Comparison of ENCODE assay signal across 17 cellular contexts in genomic region chrX:33204889-33205288, GRCh38. TPM values are rescaled to one million over a fixed set of nuclear protein-coding genes. Genes with fewer than 3 reads are reported as not detected.
A peak's percentile ranks its signal among the peaks of the same experiment; 100 is the strongest.
DNase-seq lines count a peak whose midpoint lies in the region; ATAC-seq and TF ChIP-seq lines count a peak whose summit lies in the region.
"Had no signal": no experiment of that assay in that cellular context is flagged by ENCODE, and none has a peak within 500 bp of the region (broad histone marks: within the 10 kb centered on the region; RNA-seq: fewer than 3 reads in every experiment).

No MANE protein-coding gene starts in this region.

- no peak overlapping the region for H3K9ac ChIP-seq in Karpas-422 (ENCODE audit: low read length)
- H3K9ac ChIP-seq: KMS-11, neural progenitor cell had no signal

- H3K79me2 ChIP-seq in Karpas-422 (ENCODE audit: low read length): no peaks in the 10 kb centered on the region
- H3K79me2 ChIP-seq in hepatocyte: no peaks in the 10 kb centered on the region

- DNase-seq in Karpas-422 (no peak), chondrocyte (ENCODE audit: low spot score) (no peak), hepatocyte (ENCODE audit: low spot score) (peak; percentile 18), gastrocnemius medialis (peak; percentile 60 to 76), NCI-H1930 (lab: John Stamatoyannopoulos, UW) (no peak), NCI-H510A treated with DMSO at 0.1 percent for 48 hours (lab: John Stamatoyannopoulos, UW) (no peak), islet precursor cell (no peak)
- DNase-seq: activated CD4-positive, CD25-positive, alpha-beta regulatory T cell; hippocampal formation; NCI-H146; NCI-H446 treated with DMSO at 0.1 percent for 48 hours; Peyer's patch; T-cell had no signal

- H3K36me3 ChIP-seq in Karpas-422 (ENCODE audit: insufficient read depth, low read length) (no peaks in the 10 kb centered on the region), hepatocyte (replicated peaks; ENCODE audit: insufficient read depth, low read depth) (no peaks in the 10 kb centered on the region), gastrocnemius medialis (no peaks in the 10 kb centered on the region)
- H3K36me3 ChIP-seq: HAP-1, neural progenitor cell, Peyer's patch had no signal

- TF ChIP-seq CTCF in chondrocyte (IDR thresholded peaks at IDR 0.05) (no peak), hepatocyte (IDR thresholded peaks at IDR 0.05; ENCODE audit: poor library complexity) (no peak), gastrocnemius medialis (IDR thresholded peaks at IDR 0.05 in 4 of 5, conservative IDR thresholded peaks at IDR 0.05 in 1 of 5) (no peak)

- H3K4me1 ChIP-seq in Karpas-422 (ENCODE audit: low read length) (peaks cover 13% of the 10 kb centered on the region), hepatocyte (ENCODE audit: insufficient read depth) (no peaks in the 10 kb centered on the region), gastrocnemius medialis (no peaks in the 10 kb centered on the region)
- H3K4me1 ChIP-seq: HAP-1, neural progenitor cell, Peyer's patch had no signal

- H3K4me2 ChIP-seq in Karpas-422 (ENCODE audit: low read depth, low read length, poor library complexity, severe bottlenecking): no peak overlapping the region
- peak overlapping the region; percentile 26 for H3K4me2 ChIP-seq in hepatocyte
- H3K4me2 ChIP-seq: KMS-11, neural progenitor cell had no signal

- H3K4me3 ChIP-seq in Karpas-422 (ENCODE audit: low read length) (no peak overlapping the region), hepatocyte (no peak overlapping the region), gastrocnemius medialis (peak overlapping the region; percentile 51 to 61 (median 55))
- H3K4me3 ChIP-seq: HAP-1, neural progenitor cell, Peyer's patch had no signal

- H3K27me3 Mint-ChIP-seq in chondrocyte (ENCODE audit: low read depth): no peaks in the 10 kb centered on the region

- H3K9me3 ChIP-seq in Karpas-422 (ENCODE audit: low read length) (no peaks in the 10 kb centered on the region), hepatocyte (ENCODE audit: low read depth) (no peaks in the 10 kb centered on the region), gastrocnemius medialis (no peaks in the 10 kb centered on the region)
- H3K9me3 ChIP-seq: HAP-1, Peyer's patch had no signal

- TF ChIP-seq POLR2A in gastrocnemius medialis (IDR thresholded peaks at IDR 0.05): no peak

- H4K20me1 ChIP-seq in Karpas-422 (ENCODE audit: insufficient read depth, low read depth, low read length) (no peaks in the 10 kb centered on the region), hepatocyte (ENCODE audit: insufficient read depth, poor library complexity, severe bottlenecking) (no peaks in the 10 kb centered on the region)

- ATAC-seq in gastrocnemius medialis (peak; percentile 89 to 94), HG03159 (IDR thresholded peaks at IDR 0.05; ENCODE audit: unreplicated experiment) (no peak)
- ATAC-seq: T-cell had no signal

- H3K9me3 Mint-ChIP-seq in chondrocyte (ENCODE audit: low read depth): peaks cover 7% of the 10 kb centered on the region
- H3K9me3 Mint-ChIP-seq: neural progenitor cell had no signal

- H3K27me3 ChIP-seq in Karpas-422 (ENCODE audit: low read length) (no peaks in the 10 kb centered on the region), hepatocyte (no peaks in the 10 kb centered on the region), gastrocnemius medialis (no peaks in the 10 kb centered on the region)
- H3K27me3 ChIP-seq: neural progenitor cell, Peyer's patch had no signal

- WGBS in hepatocyte (ENCODE audit: low lambda C conversion rate, missing lambda C conversion rate): 60% methylated on average over 5 of the region's 5 CpGs

- in situ Hi-C loops in gastrocnemius medialis (cut with MboI; ENCODE audit: low sequenced_read_pairs in 4 of 4): no loop called here

- H3K4me1 Mint-ChIP-seq in chondrocyte (ENCODE audit: low read depth): peaks cover 43% of the 10 kb centered on the region
- H3K4me1 Mint-ChIP-seq: neural progenitor cell, T-cell had no signal

- H3K27ac ChIP-seq in Karpas-422 (ENCODE audit: low read length): no peak overlapping the region
- no peak overlapping the region for H3K27ac ChIP-seq in hepatocyte
- H3K27ac ChIP-seq in gastrocnemius medialis: peak overlapping the region; percentile 78 to 91 (median 84)
- H3K27ac ChIP-seq: KMS-11, neural progenitor cell had no signal

- H2AFZ ChIP-seq in Karpas-422 (ENCODE audit: low read length) (0 out of 2 replicates have a peak overlapping the region, but pooled peaks have one; percentile 70), hepatocyte (no peak overlapping the region)
- H2AFZ ChIP-seq: neural progenitor cell had no signal

- H3K9me2 ChIP-seq in Karpas-422 (replicated peaks; ENCODE audit: insufficient read depth, low read length) (no peaks in the 10 kb centered on the region), hepatocyte (replicated peaks; ENCODE audit: insufficient read depth) (no peaks in the 10 kb centered on the region)

- intact Hi-C loops in gastrocnemius medialis (cut with DNase I; ENCODE audit: low total_unique reads): loop anchor here (5.0 kb wide), 1 partner anchor 73 kb away; no protein-coding TSS in a partner anchor

- peak overlapping the region; percentile 0 for H3K27ac Mint-ChIP-seq in chondrocyte (ENCODE audit: unreplicated experiment)
- H3K27ac Mint-ChIP-seq: neural progenitor cell, T-cell had no signal

- H3K36me3 Mint-ChIP-seq in chondrocyte (ENCODE audit: low read depth): no peaks in the 10 kb centered on the region
- H3K36me3 Mint-ChIP-seq: neural progenitor cell, T-cell had no signal

- no peak overlapping the region for H3K4me3 Mint-ChIP-seq in chondrocyte (ENCODE audit: unreplicated experiment)
- H3K4me3 Mint-ChIP-seq: neural progenitor cell, T-cell had no signal

RNA-seq across cellular contexts. Expression of gene DMD, which starts 6.5 kb away (rescaled TPM):
- total RNA-seq in Karpas-422 (2014; rRNA removed; shearing (Covaris generic); ENCODE audit: low replicate concordance): not detected in 2 replicates
- total RNA-seq in chondrocyte (196 to 306 TPM (median 201 TPM) in 3 replicates), hepatocyte (27.8 and 30.7 TPM in 2 replicates), gastrocnemius medialis (100 to 1,000 TPM in 2 of 4 donors, 10 to 100 TPM in 2; 53.5 to 201 (median 98.9) TPM)
- polyA plus RNA-seq in hepatocyte: 14.2 and 20.1 TPM in 2 replicates

Comparison
In these comparisons a context has a peak if more than half of its experiments do, and no peak if none do; other contexts are left out.
1. DNase-seq: peak in hepatocyte (single experiment) and gastrocnemius medialis (2 of 2); none in Karpas-422 (single experiment), chondrocyte (single experiment), NCI-H1930 (0 of 2), NCI-H510A treated with DMSO at 0.1 percent for 48 hours (single experiment) and islet precursor cell (single experiment).
2. H3K27ac ChIP-seq: peak in gastrocnemius medialis (4 of 4); none in Karpas-422 (single experiment) and hepatocyte (single experiment).
3. H3K4me3 ChIP-seq: peak in gastrocnemius medialis (4 of 4); none in Karpas-422 (single experiment) and hepatocyte (single experiment).
4. RNA of gene DMD, which starts 6.5 kb away (total RNA-seq): 196 to 306 TPM in chondrocyte, 53.5 to 201 TPM in gastrocnemius medialis and 27.8 to 30.7 TPM in hepatocyte; not detected in Karpas-422; every median in the first group is over 10 times any median in the second.